ENCODE assay signal across 18 cellular contexts in the genomic region with DNA sequence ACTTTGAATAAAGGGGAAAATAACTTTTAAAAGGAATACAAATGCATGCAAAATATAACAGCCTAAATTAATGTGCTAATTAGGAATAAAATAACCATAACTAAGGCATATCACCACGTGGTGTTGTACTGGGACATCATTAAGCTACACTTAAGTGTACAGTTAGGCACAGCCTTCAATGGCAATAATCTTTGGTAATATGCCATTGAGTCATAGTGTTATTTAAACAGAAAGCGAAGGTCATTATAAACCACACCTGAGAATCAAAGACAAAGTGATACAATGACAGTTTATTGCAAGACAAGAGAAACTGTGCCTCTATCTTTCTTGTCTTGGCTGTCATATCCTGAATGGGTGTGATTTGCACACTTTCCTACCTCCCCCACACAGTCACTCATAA. TPM values are rescaled to one million over a fixed set of nuclear protein-coding genes. Genes with fewer than 3 reads are reported as not detected.
DNase-seq lines count a peak whose midpoint lies in the region; ATAC-seq and TF ChIP-seq lines count a peak whose summit lies in the region.
"Had no signal": no experiment of that assay in that cellular context is flagged by ENCODE, and none has a peak within 500 bp of the region (broad histone marks: within the 10 kb centered on the region; RNA-seq: fewer than 3 reads in every experiment).

No MANE protein-coding gene starts in this region.

- no peak overlapping the region for H3K4me2 ChIP-seq in OCI-LY1 (ENCODE audit: low read length)

- no peaks in the 10 kb centered on the region for H3K79me2 ChIP-seq in OCI-LY1 (ENCODE audit: insufficient read depth, low read length)

- no peaks in the 10 kb centered on the region for H3K9me3 Mint-ChIP-seq in chondrocyte (ENCODE audit: low read depth)
- H3K9me3 Mint-ChIP-seq: CD8-positive, alpha-beta T cell had no signal

- DNase-seq in NCI-H1436 treated with DMSO at 0.1 percent for 48 hours (lab: John Stamatoyannopoulos, UW): peak; percentile 3
- DNase-seq in NCI-H1436 (lab: John Stamatoyannopoulos, UW): no peak
- peak in 1 of 2 donors; percentile 2 for DNase-seq in foreskin keratinocyte
- DNase-seq in esophagus squamous epithelium (lab: John Stamatoyannopoulos, UW): no peak
- no peak for DNase-seq in stimulated activated CD4-positive, alpha-beta T cell treated with anti-CD3 and anti-CD28 coated beads, Interleukin-4, amount 100 ng/mL, for 1 hour
- DNase-seq in chondrocyte (ENCODE audit: low spot score): no peak
- DNase-seq: Caco-2; CD4-positive, CD25-positive, alpha-beta regulatory T cell; CD8-positive, alpha-beta T cell; DMS153; DND-41; GOT3; HFFc6 had no signal

- H3K27ac Mint-ChIP-seq in chondrocyte (ENCODE audit: unreplicated experiment): no peak overlapping the region
- H3K27ac Mint-ChIP-seq: CD4-positive, CD25-positive, alpha-beta regulatory T cell; CD8-positive, alpha-beta T cell; HFFc6 had no signal

- no peaks in the 10 kb centered on the region for H3K9me2 ChIP-seq in OCI-LY1 (ENCODE audit: low read depth, low read length)

- H4K20me1 ChIP-seq in OCI-LY1 (ENCODE audit: insufficient read depth, low read length): no peaks in the 10 kb centered on the region

- no peak overlapping the region for H3K9ac ChIP-seq in OCI-LY1 (ENCODE audit: low read length)

- TF ChIP-seq CTCF in OCI-LY1 (IDR thresholded peaks at IDR 0.05; ENCODE audit: low read length) (no peak), foreskin keratinocyte (conservative IDR thresholded peaks at IDR 0.05) (no peak), esophagus squamous epithelium (IDR thresholded peaks at IDR 0.05) (no peak), chondrocyte (IDR thresholded peaks at IDR 0.05) (no peak)

- peaks cover 27% of the 10 kb centered on the region for H3K4me1 Mint-ChIP-seq in chondrocyte (ENCODE audit: low read depth)
- H3K4me1 Mint-ChIP-seq: CD4-positive, CD25-positive, alpha-beta regulatory T cell had no signal

- H3K27ac ChIP-seq in OCI-LY1 (ENCODE audit: low read depth, low read length, poor library complexity, severe bottlenecking): peak overlapping the region; percentile 4
- H3K27ac ChIP-seq in foreskin keratinocyte: no peak overlapping the region
- H3K27ac ChIP-seq in esophagus squamous epithelium: no peak overlapping the region
- H3K27ac ChIP-seq: 22Rv1, C4-2B had no signal

- H2AFZ ChIP-seq in OCI-LY1 (ENCODE audit: low read length): no peak overlapping the region

- H3K36me3 Mint-ChIP-seq in chondrocyte (ENCODE audit: low read depth): no peaks in the 10 kb centered on the region
- H3K36me3 Mint-ChIP-seq: CD4-positive, CD25-positive, alpha-beta regulatory T cell; CD8-positive, alpha-beta T cell had no signal

- no peaks in the 10 kb centered on the region for H3F3A ChIP-seq in OCI-LY1 (ENCODE audit: insufficient read depth, low read length)

- no peak for TF ChIP-seq POLR2A in esophagus squamous epithelium (IDR thresholded peaks at IDR 0.05)

- intact Hi-C loops in esophagus squamous epithelium (cut with DNase I): no loop called here

- peak; percentile 8 for ATAC-seq in foreskin keratinocyte
- no peak for ATAC-seq in HG02970 (IDR thresholded peaks at IDR 0.05; ENCODE audit: low FRiP score, unreplicated experiment)
- ATAC-seq: CD8-positive, alpha-beta T cell had no signal

- H3K36me3 ChIP-seq in OCI-LY1 (ENCODE audit: insufficient read depth, low read length) (no peaks in the 10 kb centered on the region), esophagus squamous epithelium (no peaks in the 10 kb centered on the region)
- H3K36me3 ChIP-seq: HAP-1 had no signal

- H3K27me3 ChIP-seq in OCI-LY1 (ENCODE audit: insufficient read depth, low read length): no peaks in the 10 kb centered on the region
- H3K27me3 ChIP-seq in foreskin keratinocyte: no peaks in the 10 kb centered on the region
- no peaks in the 10 kb centered on the region for H3K27me3 ChIP-seq in esophagus squamous epithelium

- H3K9me3 ChIP-seq in OCI-LY1 (ENCODE audit: low read length): no peaks in the 10 kb centered on the region
- no peaks in the 10 kb centered on the region for H3K9me3 ChIP-seq in esophagus squamous epithelium
- H3K9me3 ChIP-seq: Caco-2, HAP-1 had no signal

- WGBS in esophagus squamous epithelium, 2 donors: 38 to 60% methylated on average over 2 of the region's 2 CpGs

- H3K4me1 ChIP-seq in OCI-LY1 (ENCODE audit: insufficient read depth, low read length, severe bottlenecking) (peaks cover 65% of the 10 kb centered on the region), foreskin keratinocyte (no peaks in the 10 kb centered on the region), esophagus squamous epithelium (peaks cover 0 to 22% (median 6%) of the 10 kb centered on the region in 3 donors)
- H3K4me1 ChIP-seq: Caco-2 had no signal

- H3K4me3 ChIP-seq in OCI-LY1 (ENCODE audit: low read depth, low read length, poor library complexity, severe bottlenecking) (no peak overlapping the region), esophagus squamous epithelium (no peak overlapping the region)
- H3K4me3 ChIP-seq: HAP-1 had no signal

- peaks cover 7% of the 10 kb centered on the region for H3K27me3 Mint-ChIP-seq in chondrocyte (ENCODE audit: low read depth)
- H3K27me3 Mint-ChIP-seq: CD4-positive, CD25-positive, alpha-beta regulatory T cell had no signal

- H3K4me3 Mint-ChIP-seq in chondrocyte (ENCODE audit: unreplicated experiment): no peak overlapping the region
- H3K4me3 Mint-ChIP-seq: CD4-positive, CD25-positive, alpha-beta regulatory T cell; CD8-positive, alpha-beta T cell; HFFc6 had no signal

RNA-seq across cellular contexts. Expression of gene AUTS2, which starts 30.5 kb away (rescaled TPM):
- total RNA-seq in foreskin keratinocyte: 7.4 and 9.8 TPM in 2 replicates
- polyA plus RNA-seq in foreskin keratinocyte: 1.7 and 2.8 TPM in 2 replicates
- total RNA-seq in esophagus squamous epithelium: 10 to 100 TPM in 3 of 4 donors, 1 to 10 TPM in 1; 9.5 to 36.2 (median 23.0) TPM
- 31.5 to 69.2 TPM (median 40.8 TPM) in 3 replicates for total RNA-seq in chondrocyte
